Comparison of ENCODE assay signal across 25 cellular contexts in the genomic region with DNA sequence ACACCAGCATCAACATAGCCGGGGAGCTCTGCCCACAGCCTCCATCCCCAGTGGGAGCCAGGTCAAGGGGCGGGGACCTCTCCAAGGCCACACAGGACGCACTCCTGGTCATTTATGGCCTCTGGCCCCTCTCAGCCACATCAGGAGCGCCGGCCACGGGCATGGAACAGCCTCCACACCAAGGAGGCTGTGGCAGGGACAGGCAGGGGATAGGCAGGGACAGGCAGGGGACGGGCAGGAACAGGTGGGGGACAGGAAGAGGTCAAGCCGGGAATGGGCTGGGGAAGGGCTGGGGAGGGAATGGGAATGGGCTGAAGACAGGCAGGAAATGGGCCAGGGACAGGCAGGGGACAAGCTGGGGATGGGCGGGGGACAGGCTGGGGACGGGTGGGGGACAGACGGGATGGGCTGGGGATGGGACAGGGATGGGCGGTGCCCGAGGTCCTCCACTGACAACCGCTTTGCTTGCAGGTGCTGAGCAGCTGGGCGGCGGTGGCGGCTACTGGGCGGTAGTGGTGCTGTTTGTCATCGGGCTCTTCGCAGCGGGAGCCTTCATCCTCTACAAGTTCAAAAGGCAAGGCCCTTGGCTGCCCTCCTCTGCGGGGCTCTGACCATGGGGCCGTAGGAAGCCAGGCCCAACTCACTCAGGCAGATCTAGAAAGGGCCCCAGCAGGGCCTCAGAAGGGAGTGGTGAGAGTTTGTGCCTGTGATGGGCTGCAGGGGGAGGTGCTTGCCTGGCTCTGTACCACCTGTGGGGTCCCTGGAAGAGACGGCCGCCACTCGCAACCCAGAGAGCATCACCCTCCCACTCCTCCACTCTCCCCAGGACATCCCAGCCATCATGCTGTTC.
"Had no signal": no experiment of that assay in that cellular context is flagged by ENCODE, and none has a peak within 500 bp of the region (broad histone marks: within the 10 kb centered on the region; RNA-seq: fewer than 3 reads in every experiment).

No MANE protein-coding gene starts in this region.

- H3K27ac Mint-ChIP-seq: dendritic cell treated with granulocyte-macrophage colony-stimulating factor and Interleukin-4, amounts not matched to agents 40 ng/mL and 50 ng/mL, for 4 days; endodermal cell; nephron; neural progenitor cell; stimulated activated memory B cell treated with anti-CD40 and anti-IgM and Interleukin-4, amounts not matched to agents 10 μg/mL and 1 μg/mL and 100 μg/mL, for 72 hours; type B pancreatic cell had no signal

- H3K9me3 Mint-ChIP-seq: dendritic cell treated with granulocyte-macrophage colony-stimulating factor and Interleukin-4, amounts not matched to agents 40 ng/mL and 50 ng/mL, for 4 days; endodermal cell; nephron; neural progenitor cell; stimulated activated memory B cell treated with anti-CD40 and anti-IgM and Interleukin-4, amounts not matched to agents 10 μg/mL and 1 μg/mL and 100 μg/mL, for 72 hours; type B pancreatic cell had no signal

- H3K4me1 ChIP-seq: colonic mucosa, gastrocnemius medialis, neural progenitor cell, prostate gland, sigmoid colon, testis, tibial artery had no signal

- H3K9me3 ChIP-seq: colonic mucosa, gastrocnemius medialis, prostate gland, sigmoid colon, testis, tibial artery had no signal

- DNase-seq: colonic mucosa; effector CD8-positive, alpha-beta T cell; endodermal cell; foreskin fibroblast; gastrocnemius medialis; head of caudate nucleus; left colon; mesendoderm; midbrain; naive thymus-derived CD4-positive, alpha-beta T cell; nucleus accumbens; sigmoid colon; stimulated activated CD4-positive, alpha-beta T cell treated with anti-CD3 and anti-CD28 coated beads, Interleukin-4, amount 100 ng/mL, for 4 hours; stimulated activated naive CD8-positive, alpha-beta T cell treated with anti-CD3 and anti-CD28 coated beads, Interleukin-15, Interleukin-2, amounts not matched to agents 100 U/mL and 50 U/mL, for 24 hours; substantia nigra; testis; tibial artery had no signal

- H3K4me2 ChIP-seq: neural progenitor cell had no signal

- H3K27ac ChIP-seq: colonic mucosa, epithelial cell of prostate, gastrocnemius medialis, neural progenitor cell, prostate gland, sigmoid colon, testis, tibial artery had no signal

- H3K36me3 ChIP-seq: colonic mucosa, gastrocnemius medialis, neural progenitor cell, prostate gland had no signal

- H3K4me3 ChIP-seq: colonic mucosa, gastrocnemius medialis, neural progenitor cell, prostate gland, sigmoid colon, testis, tibial artery had no signal

- ATAC-seq: esophagus mucosa; gastrocnemius medialis; naive thymus-derived CD4-positive, alpha-beta T cell; stimulated activated memory B cell treated with anti-CD40 and anti-IgM and Interleukin-4, amounts not matched to agents 10 μg/mL and 1 μg/mL and 100 μg/mL, for 72 hours; stimulated activated naive CD8-positive, alpha-beta T cell treated with anti-CD3 and anti-CD28 coated beads, Interleukin-15, Interleukin-2, amounts not matched to agents 100 U/mL and 50 U/mL, for 24 hours had no signal

- H3K27me3 Mint-ChIP-seq: type B pancreatic cell had no signal

- H3K36me3 Mint-ChIP-seq: naive thymus-derived CD4-positive, alpha-beta T cell; neural progenitor cell; stimulated activated memory B cell treated with anti-CD40 and anti-IgM and Interleukin-4, amounts not matched to agents 10 μg/mL and 1 μg/mL and 100 μg/mL, for 72 hours; type B pancreatic cell had no signal

- H3K4me3 Mint-ChIP-seq: dendritic cell treated with granulocyte-macrophage colony-stimulating factor and Interleukin-4, amounts not matched to agents 40 ng/mL and 50 ng/mL, for 4 days; endodermal cell; naive thymus-derived CD4-positive, alpha-beta T cell; nephron; neural progenitor cell; stimulated activated memory B cell treated with anti-CD40 and anti-IgM and Interleukin-4, amounts not matched to agents 10 μg/mL and 1 μg/mL and 100 μg/mL, for 72 hours; type B pancreatic cell had no signal

- H2AFZ ChIP-seq: neural progenitor cell had no signal

- H3K27me3 ChIP-seq: colonic mucosa, gastrocnemius medialis, neural progenitor cell, sigmoid colon, testis, tibial artery had no signal

- H3K4me1 Mint-ChIP-seq: endodermal cell; neural progenitor cell; stimulated activated memory B cell treated with anti-CD40 and anti-IgM and Interleukin-4, amounts not matched to agents 10 μg/mL and 1 μg/mL and 100 μg/mL, for 72 hours had no signal

- H3K9ac ChIP-seq: neural progenitor cell had no signal
